In the genomic region with DNA sequence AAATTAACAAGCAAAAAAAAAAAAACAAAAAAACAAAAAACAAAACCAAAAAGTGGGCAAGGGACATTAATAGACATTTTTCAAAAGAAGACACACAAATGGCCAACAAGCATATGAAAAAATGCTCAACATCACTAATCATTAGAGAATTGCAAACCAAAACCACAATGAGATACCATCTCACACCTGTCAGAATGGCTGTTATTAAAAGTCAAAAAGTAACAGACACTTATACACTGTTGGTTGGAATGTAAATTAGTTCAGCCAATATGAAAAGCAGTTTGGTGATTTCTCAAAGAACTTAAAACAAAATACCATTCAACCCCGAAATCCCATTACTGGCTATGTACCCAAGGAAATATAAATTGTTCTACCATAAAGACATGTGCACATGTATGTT, we compare ENCODE assay signal across 20 cellular contexts.
DNase-seq lines count a peak whose midpoint lies in the region; ATAC-seq, FAIRE-seq and TF ChIP-seq lines count a peak whose summit lies in the region.
"Had no signal": no experiment of that assay in that cellular context is flagged by ENCODE, and none has a peak within 500 bp of the region (broad histone marks: within the 10 kb centered on the region; RNA-seq: fewer than 3 reads in every experiment).

No MANE protein-coding gene starts in this region.

- H3K27ac ChIP-seq in HepG2 (ENCODE audit: extremely low read length, insufficient read depth, low read length) (no peak overlapping the region), right lobe of liver (no peak overlapping the region), upper lobe of left lung (no peak overlapping the region)
- H3K27ac ChIP-seq: GM23248, HL-60 had no signal

- H3K36me3 ChIP-seq in HepG2 (replicated peaks in 1 of 2; ENCODE audit: control insufficient read depth in 1 of 2, insufficient read depth in 2 of 2, low read length in 2 of 2) (no peaks in the 10 kb centered on the region), right lobe of liver (no peaks in the 10 kb centered on the region), Loucy (ENCODE audit: insufficient read depth, low read length) (no peaks in the 10 kb centered on the region), upper lobe of left lung (no peaks in the 10 kb centered on the region)

- no peak overlapping the region for H3K4me2 ChIP-seq in HepG2 (ENCODE audit: low read depth, low read length)
- H3K4me2 ChIP-seq in Loucy (ENCODE audit: low read depth, low read length, poor library complexity, severe bottlenecking) = peak overlapping the region; percentile 15

- intact Hi-C loops in HepG2 (cut with micrococcal nuclease; ENCODE audit: unreplicated experiment) (no loop called here), right lobe of liver (cut with DNase I) (no loop called here)

- in situ Hi-C loops in HepG2 (cut with HindIII; ENCODE audit: extremely low pct_ligation_motif_present, low pct_unique_long_range_greater_than_20kb) = no loop called here

- H3K9ac ChIP-seq in HepG2 (ENCODE audit: insufficient read depth, low read depth, low read length) (no peak overlapping the region), Loucy (ENCODE audit: low read depth, low read length, poor library complexity, severe bottlenecking) (no peak overlapping the region)
- H3K9ac ChIP-seq: GM23248 had no signal

- H3K4me3 ChIP-seq in HepG2 (replicated peaks in 1 of 3; ENCODE audit: insufficient read depth in 1 of 3, low read depth in 2 of 3, low read length in 3 of 3) (no peak overlapping the region), right lobe of liver (no peak overlapping the region), Loucy (ENCODE audit: low read length, poor library complexity, severe bottlenecking) (no peak overlapping the region), upper lobe of left lung (no peak overlapping the region)
- H3K4me3 ChIP-seq: GM23248 had no signal

- H3K9me2 ChIP-seq in Loucy (replicated peaks; ENCODE audit: low read depth, low read length) = no peaks in the 10 kb centered on the region

- H3F3A ChIP-seq in Loucy (ENCODE audit: low read depth) = no peaks in the 10 kb centered on the region

- H3K9me3 ChIP-seq in HepG2 (ENCODE audit: low read length) = no peaks in the 10 kb centered on the region
- no peaks in the 10 kb centered on the region for H3K9me3 ChIP-seq in right lobe of liver
- no peaks in the 10 kb centered on the region for H3K9me3 ChIP-seq in Loucy (ENCODE audit: insufficient read depth, low read depth, low read length)
- no peaks in the 10 kb centered on the region for H3K9me3 ChIP-seq in upper lobe of left lung

- peak; percentile 15 for FAIRE-seq in HepG2 (lab: Jason Lieb, UNC)
- FAIRE-seq: A204.1, GM18507 had no signal

- H3K27me3 ChIP-seq in HepG2 (ENCODE audit: control insufficient read depth in 1 of 2, insufficient read depth in 2 of 2, low read length in 2 of 2) (no peaks in the 10 kb centered on the region), right lobe of liver (no peaks in the 10 kb centered on the region), Loucy (ENCODE audit: insufficient read depth, low read length, poor library complexity, severe bottlenecking) (no peaks in the 10 kb centered on the region), upper lobe of left lung (no peaks in the 10 kb centered on the region)

- ATAC-seq in HepG2 (no peak), right lobe of liver (no peak), HG02938 (IDR thresholded peaks at IDR 0.05; ENCODE audit: unreplicated experiment) (peak; percentile 53), upper lobe of left lung (ENCODE audit: low FRiP score in 2 of 2) (no peak)
- ATAC-seq: Panc1 had no signal

- WGBS in HepG2 (ENCODE audit: low lambda C conversion rate) = 0% methylated on average over 1 of the region's 1 CpG
- 94% methylated on average over 1 of the region's 1 CpG for WGBS in right lobe of liver (ENCODE audit: insufficient coverage, low coverage, low lambda C conversion rate, missing lambda C conversion rate)
- WGBS in upper lobe of left lung, 2 donors = 92 to 93% methylated on average over 1 of the region's 1 CpG

- CTCF ChIA-PET in HepG2 (lab: Yijun Ruan, JAX; ENCODE audit: low intra/inter-chr PET ratio, low total read pairs) = no interaction called here

- H4K20me1 ChIP-seq in HepG2 (ENCODE audit: insufficient read depth, low read length) = no peaks in the 10 kb centered on the region
- H4K20me1 ChIP-seq in Loucy (ENCODE audit: insufficient read depth, low read length, poor library complexity, severe bottlenecking) = no peaks in the 10 kb centered on the region

- TF ChIP-seq RAD21 in HepG2 (CRISPR knock-in tag; IDR thresholded peaks at IDR 0.05) = no peak

- H3K4me1 ChIP-seq in HepG2 (ENCODE audit: insufficient read depth, low read length) (no peaks in the 10 kb centered on the region), right lobe of liver (peaks cover 0 to 9% (median 4%) of the 10 kb centered on the region in 4 donors), Loucy (ENCODE audit: insufficient read depth, low read length, poor library complexity, severe bottlenecking) (peaks cover 64% of the 10 kb centered on the region), upper lobe of left lung (peaks cover 4 to 14% (median 8%) of the 10 kb centered on the region in 4 donors)

- BruUV-seq in HepG2 (replicated peaks; lab: Mats Ljungman, UMichigan) = no TSS peak

- no peak for TF ChIP-seq EP300 in HepG2 (IDR thresholded peaks at IDR 0.05; ENCODE audit: low read depth in 2 of 2, low read length in 2 of 2)
- TF ChIP-seq EP300 in HepG2 (CRISPR knock-in tag; IDR thresholded peaks at IDR 0.05; ENCODE audit: borderline replicate concordance) = no peak
- no peak for TF ChIP-seq EP300 in upper lobe of left lung (IDR thresholded peaks at IDR 0.05)

- no peak for DNase-seq in HepG2 (ENCODE audit: low spot score)
- no peak for DNase-seq in right lobe of liver
- no peak for DNase-seq in cerebellar nuclear complex (lab: John Stamatoyannopoulos, UW)
- DNase-seq in NOMO-1 treated with dmso at 0.1 percent for 144 hours (lab: John Stamatoyannopoulos, UW; ENCODE audit: unreplicated experiment) = no peak
- DNase-seq in upper lobe of left lung = no peak
- DNase-seq: GDM1, GM23248, H9, HFFc6, KG1, NCI-H1105 treated with DMSO at 0.1 percent for 48 hours, NCI-H446, SIG-M5, T-helper 1 cell had no signal

- no peak overlapping the region for H2AFZ ChIP-seq in HepG2 (ENCODE audit: low read length)
- H2AFZ ChIP-seq in Loucy (ENCODE audit: low read length) = no peak overlapping the region
- H2AFZ ChIP-seq: GM23248 had no signal

- TF ChIP-seq CTCF in HepG2 (CRISPR knock-in tag; IDR thresholded peaks at IDR 0.05) = no peak
- TF ChIP-seq CTCF in right lobe of liver (IDR thresholded peaks at IDR 0.05) = no peak
- no peak for TF ChIP-seq CTCF in Loucy (conservative IDR thresholded peaks at IDR 0.05; ENCODE audit: low read length)
- TF ChIP-seq CTCF in upper lobe of left lung (IDR thresholded peaks at IDR 0.05) = no peak

- no peak for TF ChIP-seq POLR2A in HepG2 (IDR thresholded peaks at IDR 0.05; ENCODE audit: insufficient read depth in 1 of 2, low read depth in 2 of 2, low read length in 2 of 2)
- TF ChIP-seq POLR2A in right lobe of liver (IDR thresholded peaks at IDR 0.05) = no peak
- TF ChIP-seq POLR2A in upper lobe of left lung (IDR thresholded peaks at IDR 0.05) = no peak

- H3K79me2 ChIP-seq in HepG2 (ENCODE audit: insufficient read depth, low read length) (no peaks in the 10 kb centered on the region), Loucy (ENCODE audit: insufficient read depth, low read length) (no peaks in the 10 kb centered on the region)

- POLR2A ChIA-PET in HepG2 (lab: Yijun Ruan, JAX) = no interaction called here

TF ChIP-seq in HepG2, 621 proteins besides CTCF, POLR2A, EP300 and RAD21:
- TF ChIP-seq NFKB2 (CRISPR knock-in tag; IDR thresholded peaks at IDR 0.05; ENCODE audit: borderline replicate concordance) = no peak
- no peak for TF ChIP-seq ZNF777 (CRISPR knock-in tag; IDR thresholded peaks at IDR 0.05)
- TF ChIP-seq, protein P1, sequence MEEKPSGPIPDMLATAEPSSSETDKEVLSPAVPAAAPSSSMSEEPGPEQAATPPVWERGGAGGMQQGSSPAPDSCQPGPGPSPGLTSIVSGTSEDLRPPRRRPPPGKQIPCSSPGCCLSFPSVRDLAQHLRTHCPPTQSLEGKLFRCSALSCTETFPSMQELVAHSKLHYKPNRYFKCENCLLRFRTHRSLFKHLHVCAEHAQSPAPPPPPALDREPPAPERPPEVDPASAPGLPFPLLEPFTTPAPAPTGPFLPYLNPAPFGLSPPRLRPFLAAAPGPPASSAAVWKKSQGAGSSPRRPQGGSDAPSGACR (CRISPR knock-in tag; IDR thresholded peaks at IDR 0.05) = no peak
- no peak for TF ChIP-seq HNRNPL (IDR thresholded peaks at IDR 0.05; ENCODE audit: low read depth, low read length)
- no peak for TF ChIP-seq SP5 (CRISPR knock-in tag; IDR thresholded peaks at IDR 0.05; ENCODE audit: borderline replicate concordance, low read depth)
- TF ChIP-seq EEA1 (CRISPR knock-in tag; IDR thresholded peaks at IDR 0.05; ENCODE audit: borderline replicate concordance) = no peak
- TF ChIP-seq, protein P2, sequence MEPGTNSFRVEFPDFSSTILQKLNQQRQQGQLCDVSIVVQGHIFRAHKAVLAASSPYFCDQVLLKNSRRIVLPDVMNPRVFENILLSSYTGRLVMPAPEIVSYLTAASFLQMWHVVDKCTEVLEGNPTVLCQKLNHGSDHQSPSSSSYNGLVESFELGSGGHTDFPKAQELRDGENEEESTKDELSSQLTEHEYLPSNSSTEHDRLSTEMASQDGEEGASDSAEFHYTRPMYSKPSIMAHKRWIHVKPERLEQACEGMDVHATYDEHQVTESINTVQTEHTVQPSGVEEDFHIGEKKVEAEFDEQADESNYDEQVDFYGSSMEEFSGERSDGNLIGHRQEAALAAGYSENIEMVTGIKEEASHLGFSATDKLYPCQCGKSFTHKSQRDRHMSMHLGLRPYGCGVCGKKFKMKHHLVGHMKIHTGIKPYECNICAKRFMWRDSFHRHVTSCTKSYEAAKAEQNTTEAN (CRISPR knock-in tag; conservative IDR thresholded peaks at IDR 0.05) = no peak
- no peak for TF ChIP-seq MLLT10 (CRISPR knock-in tag; IDR thresholded peaks at IDR 0.05)
